Comparison of ENCODE assay signal across 8 cellular contexts in the genomic region with DNA sequence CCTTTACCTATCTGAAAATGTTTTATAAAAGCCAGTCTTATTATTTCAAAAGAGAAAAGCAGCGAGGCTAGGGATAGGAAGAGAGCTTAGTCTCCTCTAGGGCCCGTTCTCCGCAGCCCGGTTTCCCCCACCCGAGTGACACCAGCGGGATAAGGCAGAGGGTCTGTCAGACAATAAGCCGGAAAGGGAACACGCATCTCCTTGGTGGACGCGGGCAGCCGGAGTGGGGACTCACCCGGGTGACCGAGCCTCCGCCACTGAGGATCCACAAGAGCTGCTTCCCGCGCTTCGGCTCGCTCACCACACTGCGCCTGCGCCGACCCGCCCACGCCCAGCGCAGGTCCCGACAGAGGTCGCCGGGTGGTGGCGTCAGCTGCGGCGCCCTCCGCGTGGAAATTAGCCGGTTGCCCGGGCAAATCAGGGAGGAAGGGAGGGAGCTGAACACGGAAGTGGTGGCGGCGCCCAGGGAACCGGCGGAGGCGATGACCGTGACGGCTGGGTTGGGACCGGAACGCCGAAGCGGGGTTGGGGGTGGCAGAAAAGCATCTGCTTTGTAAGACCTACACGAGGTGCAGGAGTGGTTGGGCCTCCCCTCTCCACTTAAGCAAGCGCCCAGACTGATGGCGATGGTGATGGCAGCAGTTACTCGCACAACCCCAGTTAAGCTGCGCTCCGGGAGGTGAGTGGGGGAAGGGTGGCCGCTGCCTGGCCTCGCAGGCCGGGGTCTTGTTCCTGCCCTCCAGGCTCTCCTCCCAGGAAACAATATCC. TPM values are rescaled to one million over a fixed set of nuclear protein-coding genes. Genes with fewer than 3 reads are reported as not detected.
DNase-seq lines count a peak whose midpoint lies in the region; ATAC-seq and TF ChIP-seq lines count a peak whose summit lies in the region.

A gene with protein sequence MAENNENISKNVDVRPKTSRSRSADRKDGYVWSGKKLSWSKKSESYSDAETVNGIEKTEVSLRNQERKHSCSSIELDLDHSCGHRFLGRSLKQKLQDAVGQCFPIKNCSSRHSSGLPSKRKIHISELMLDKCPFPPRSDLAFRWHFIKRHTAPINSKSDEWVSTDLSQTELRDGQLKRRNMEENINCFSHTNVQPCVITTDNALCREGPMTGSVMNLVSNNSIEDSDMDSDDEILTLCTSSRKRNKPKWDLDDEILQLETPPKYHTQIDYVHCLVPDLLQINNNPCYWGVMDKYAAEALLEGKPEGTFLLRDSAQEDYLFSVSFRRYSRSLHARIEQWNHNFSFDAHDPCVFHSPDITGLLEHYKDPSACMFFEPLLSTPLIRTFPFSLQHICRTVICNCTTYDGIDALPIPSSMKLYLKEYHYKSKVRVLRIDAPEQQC (plus strand): TSS at position 444 of the 768 bp plus-strand sequence. CDS start 15,806 bp downstream, outside the sequence.
A gene with protein sequence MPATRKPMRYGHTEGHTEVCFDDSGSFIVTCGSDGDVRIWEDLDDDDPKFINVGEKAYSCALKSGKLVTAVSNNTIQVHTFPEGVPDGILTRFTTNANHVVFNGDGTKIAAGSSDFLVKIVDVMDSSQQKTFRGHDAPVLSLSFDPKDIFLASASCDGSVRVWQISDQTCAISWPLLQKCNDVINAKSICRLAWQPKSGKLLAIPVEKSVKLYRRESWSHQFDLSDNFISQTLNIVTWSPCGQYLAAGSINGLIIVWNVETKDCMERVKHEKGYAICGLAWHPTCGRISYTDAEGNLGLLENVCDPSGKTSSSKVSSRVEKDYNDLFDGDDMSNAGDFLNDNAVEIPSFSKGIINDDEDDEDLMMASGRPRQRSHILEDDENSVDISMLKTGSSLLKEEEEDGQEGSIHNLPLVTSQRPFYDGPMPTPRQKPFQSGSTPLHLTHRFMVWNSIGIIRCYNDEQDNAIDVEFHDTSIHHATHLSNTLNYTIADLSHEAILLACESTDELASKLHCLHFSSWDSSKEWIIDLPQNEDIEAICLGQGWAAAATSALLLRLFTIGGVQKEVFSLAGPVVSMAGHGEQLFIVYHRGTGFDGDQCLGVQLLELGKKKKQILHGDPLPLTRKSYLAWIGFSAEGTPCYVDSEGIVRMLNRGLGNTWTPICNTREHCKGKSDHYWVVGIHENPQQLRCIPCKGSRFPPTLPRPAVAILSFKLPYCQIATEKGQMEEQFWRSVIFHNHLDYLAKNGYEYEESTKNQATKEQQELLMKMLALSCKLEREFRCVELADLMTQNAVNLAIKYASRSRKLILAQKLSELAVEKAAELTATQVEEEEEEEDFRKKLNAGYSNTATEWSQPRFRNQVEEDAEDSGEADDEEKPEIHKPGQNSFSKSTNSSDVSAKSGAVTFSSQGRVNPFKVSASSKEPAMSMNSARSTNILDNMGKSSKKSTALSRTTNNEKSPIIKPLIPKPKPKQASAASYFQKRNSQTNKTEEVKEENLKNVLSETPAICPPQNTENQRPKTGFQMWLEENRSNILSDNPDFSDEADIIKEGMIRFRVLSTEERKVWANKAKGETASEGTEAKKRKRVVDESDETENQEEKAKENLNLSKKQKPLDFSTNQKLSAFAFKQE (minus strand): TSS at position 307 of the 768 bp plus-strand sequence. CDS start 312 bp downstream, outside the sequence.

- H3K27me3 Mint-ChIP-seq in T-helper 17 cell, result no peaks in the 10 kb centered on the region

- TF ChIP-seq CTCF in right atrium auricular region (IDR thresholded peaks at IDR 0.05) (peak in 1 of 2 donors; percentile 39), prostate gland (IDR thresholded peaks at IDR 0.05) (peak in 2 of 4 experiments; percentile 40 to 47)

- H3K27me3 ChIP-seq in right atrium auricular region (no peaks in the 10 kb centered on the region), prostate gland (replicated peaks; ENCODE audit: insufficient read depth) (no peaks in the 10 kb centered on the region)

- H3K9me3 ChIP-seq in T-helper 17 cell (ENCODE audit: control insufficient read depth, low read length, poor library complexity, severe bottlenecking) (no peaks in the 10 kb centered on the region), right atrium auricular region (no peaks in the 10 kb centered on the region), prostate gland (no peaks in the 10 kb centered on the region)

- intact Hi-C loops in prostate gland (cut with DNase I), result loop anchor here (2.0 kb wide), 1 partner anchor 24 kb away; a partner anchor contains a TSS

- under 1% methylated on average over 52 of the region's 55 CpGs for WGBS in prostate gland
- WGBS in urinary bladder, result under 1% methylated on average over 55 of the region's 55 CpGs

- peak within 1 kb of the TSS; percentile 47 for H3K27ac ChIP-seq in angular gyrus (ENCODE audit: low read depth, low read length)
- H3K27ac ChIP-seq in right atrium auricular region, result peak within 1 kb of the TSS; percentile 80 to 90
- H3K27ac ChIP-seq in prostate gland, result peak within 1 kb of the TSS; percentile 70 to 75
- peak within 1 kb of the TSS; percentile 53 for H3K27ac ChIP-seq in urinary bladder (ENCODE audit: low read depth)

- peak within 1 kb of the TSS; percentile 91 for H3K4me3 Mint-ChIP-seq in T-helper 17 cell

- H3K4me3 ChIP-seq in right atrium auricular region (peak within 1 kb of the TSS; percentile 64 to 93), prostate gland (peak within 1 kb of the TSS; percentile 58 to 74), urinary bladder (ENCODE audit: low read depth, low read length) (peak within 1 kb of the TSS; percentile 79)

- DNase-seq in NCI-H187 (lab: John Stamatoyannopoulos, UW) (peak; percentile 94 to 95), T-helper 17 cell (peak; percentile 95 to 98 (median 96)), right atrium auricular region (ENCODE audit: low spot score) (peak; percentile 95), prostate gland (ENCODE audit: low spot score) (peak; percentile 92)

- peaks cover 2% of the 10 kb centered on the region for H3K36me3 Mint-ChIP-seq in T-helper 17 cell (ENCODE audit: low read depth)

- ATAC-seq in GM18502 (IDR thresholded peaks at IDR 0.05; ENCODE audit: poor library complexity, unreplicated experiment), result peak; percentile 92
- ATAC-seq in HG02943 (IDR thresholded peaks at IDR 0.05; ENCODE audit: low read depth, unreplicated experiment), result peak; percentile 86
- ATAC-seq in T-helper 17 cell, result peak; percentile 93

- peaks cover 32% of the 10 kb centered on the region for H3K4me1 Mint-ChIP-seq in T-helper 17 cell

- H3K4me1 ChIP-seq in right atrium auricular region (peaks cover 0 to 38% of the 10 kb centered on the region in 2 donors), prostate gland (replicated peaks) (no peaks in the 10 kb centered on the region), urinary bladder (ENCODE audit: insufficient read depth) (no peaks in the 10 kb centered on the region)

- peak; percentile 65 for TF ChIP-seq POLR2A in prostate gland (IDR thresholded peaks at IDR 0.05)

- no peaks in the 10 kb centered on the region for H3K36me3 ChIP-seq in right atrium auricular region
- H3K36me3 ChIP-seq in prostate gland, result no peaks in the 10 kb centered on the region
- H3K36me3 ChIP-seq in urinary bladder (ENCODE audit: insufficient read depth), result no peaks in the 10 kb centered on the region

- peak within 1 kb of the TSS; percentile 90 for H3K27ac Mint-ChIP-seq in T-helper 17 cell

RNA-seq across cellular contexts. Expression of the first gene that starts in this region (rescaled TPM):
- 10 to 100 TPM; 26.5 to 27.3 TPM for total RNA-seq in T-helper 17 cell
- total RNA-seq in right atrium auricular region, result 10 to 100 TPM; 13.1 to 13.6 TPM
- total RNA-seq in prostate gland, result 1 to 10 TPM; 8.2 to 9.7 TPM
- 32.9 TPM for total RNA-seq in urinary bladder
- polyA plus RNA-seq in urinary bladder, result 7.8 TPM

RNA-seq across cellular contexts. Expression of the second gene that starts in this region (rescaled TPM):
- total RNA-seq in T-helper 17 cell (1 to 10 TPM; 2.7 to 2.8 TPM), right atrium auricular region (under 1 TPM; 0.59 to 0.94 TPM), prostate gland (1 to 10 TPM; 3.0 to 5.1 TPM), urinary bladder (14.1 TPM)
- 2.0 TPM for polyA plus RNA-seq in urinary bladder

Comparison
In these comparisons a context has a peak if more than half of its experiments do, and no peak if none do; other contexts are left out.
1. Peak in every context shown above with its lines: DNase-seq, ATAC-seq, H3K4me3 ChIP-seq and H3K27ac ChIP-seq.